In genomic region chr15:63381301-63382192, GRCh38 we compare ENCODE assay signal across 9 cellular contexts. TPM values are rescaled to one million over a fixed set of nuclear protein-coding genes. Genes with fewer than 3 reads are reported as not detected.
DNase-seq lines count a peak whose midpoint lies in the region; ATAC-seq and TF ChIP-seq lines count a peak whose summit lies in the region.
"Had no signal": no experiment of that assay in that cellular context is flagged by ENCODE, and none has a peak within 500 bp of the region (broad histone marks: within the 10 kb centered on the region; RNA-seq: fewer than 3 reads in every experiment).

CA12 (minus strand) TSS chr15:63381846; CDS start chr15:63381720, 126 bp downstream.

- peaks cover 0 to 5% (median 0%) of the 10 kb centered on the region in 5 experiments for H3K9me3 Mint-ChIP-seq in brain

- H3K4me1 Mint-ChIP-seq in brain: peaks cover 41% of the 10 kb centered on the region

- peak; percentile 56 for DNase-seq in COR-L47 (lab: John Stamatoyannopoulos, UW)
- peak; percentile 43 for DNase-seq in NCI-H1105 (lab: John Stamatoyannopoulos, UW)
- no peak for DNase-seq in DMS153 (lab: John Stamatoyannopoulos, UW)

- peak within 1 kb of the TSS; percentile 85 to 96 (median 92) for H3K4me3 Mint-ChIP-seq in brain

- no peak within 1 kb of the TSS for H3K27ac ChIP-seq in iPS-20b (ENCODE audit: low read length)
- peak within 1 kb of the TSS; percentile 8 to 88 (median 71) for H3K27ac ChIP-seq in skin epidermis
- H3K27ac ChIP-seq: KMS-11 had no signal

- peaks cover 49% of the 10 kb centered on the region for H3K27me3 ChIP-seq in iPS-20b (ENCODE audit: insufficient read depth, low read length)

- ATAC-seq in HG03520 (IDR thresholded peaks at IDR 0.05; ENCODE audit: unreplicated experiment) (no peak), HG02623 (IDR thresholded peaks at IDR 0.05; ENCODE audit: unreplicated experiment) (no peak)

- H3K9ac ChIP-seq in iPS-20b (ENCODE audit: low read depth, low read length): peak within 1 kb of the TSS; percentile 75; the same call in 1 of the 2 replicates
- H3K9ac ChIP-seq: KMS-11 had no signal

- H3K4me1 ChIP-seq in iPS-20b (ENCODE audit: insufficient read depth, low read length): peaks cover 13% of the 10 kb centered on the region; the same call in 1 of the 2 replicates

- no peaks in the 10 kb centered on the region for H3K36me3 Mint-ChIP-seq in brain

- no peak for TF ChIP-seq CTCF in brain (conservative IDR thresholded peaks at IDR 0.05)

- peaks cover 17% of the 10 kb centered on the region for H3K27me3 Mint-ChIP-seq in brain

- peak within 1 kb of the TSS; percentile 88 to 95 (median 93) for H3K27ac Mint-ChIP-seq in brain

- peak within 1 kb of the TSS; percentile 78 for H3K4me3 ChIP-seq in iPS-20b (ENCODE audit: low read length)
- peak within 1 kb of the TSS; percentile 39 to 61 (median 52) for H3K4me3 ChIP-seq in skin epidermis

- H3K36me3 ChIP-seq in iPS-20b (ENCODE audit: insufficient read depth, low read depth, low read length): no peaks in the 10 kb centered on the region

- H3K9me3 ChIP-seq in iPS-20b (ENCODE audit: insufficient read depth, low read depth, low read length): no peaks in the 10 kb centered on the region

RNA-seq across cellular contexts. Expression of gene CA12, which starts in this region (rescaled TPM):
- polyA plus RNA-seq in brain (ENCODE audit: insufficient read depth, low read depth, low replicate concordance): 0.68 TPM
